ENCODE assay signal across 11 cellular contexts in genomic region chr17:66667491-66668030, GRCh38.
A peak's percentile ranks its signal among the peaks of the same experiment; 100 is the strongest.
DNase-seq lines count a peak whose midpoint lies in the region; ATAC-seq, FAIRE-seq and TF ChIP-seq lines count a peak whose summit lies in the region.
"Had no signal": no experiment of that assay in that cellular context is flagged by ENCODE, and none has a peak within 500 bp of the region (broad histone marks: within the 10 kb centered on the region; RNA-seq: fewer than 3 reads in every experiment).

No MANE protein-coding gene starts in this region.

- no peaks in the 10 kb centered on the region for H3K9me3 ChIP-seq in lower lobe of right lung

- no peak for ATAC-seq in GM21825 (IDR thresholded peaks at IDR 0.05; ENCODE audit: unreplicated experiment)
- ATAC-seq in lower lobe of right lung: no peak

- no peak overlapping the region for H3K27ac ChIP-seq in lower lobe of right lung
- H3K27ac ChIP-seq: BLaER1 treated with 17β-estradiol and CSF1 and Interleukin-3, amounts not matched to agents 10 nM and 100 nM had no signal

- no peak for DNase-seq in GM18507 (ENCODE audit: extremely low spot score, insufficient read length, low read depth)
- DNase-seq in T-helper 22 cell (ENCODE audit: low read depth): peak; percentile 60
- DNase-seq in activated T-helper 9 cell treated with anti-CD3 and anti-CD28 coated beads, Interleukin-2, amount 50 U/mL, for 16 hours (ENCODE audit: low read depth): peak; percentile 62
- peak; percentile 35 to 38 for DNase-seq in stimulated activated CD4-positive, alpha-beta T cell treated with anti-CD3 and anti-CD28 coated beads, Interleukin-4, amount 100 ng/mL, for 48 hours (ENCODE audit: low read depth in 2 of 2)
- no peak for DNase-seq in OCI-M1 (lab: John Stamatoyannopoulos, UW)
- no peak for DNase-seq in head of caudate nucleus
- no peak for DNase-seq in lower lobe of right lung
- DNase-seq: NCI-H1417 treated with DMSO at 0.1 percent for 48 hours had no signal

- intact Hi-C loops in head of caudate nucleus (cut with DNase I) (loop anchor here (10.0 kb wide), 1 partner anchor 93 kb away; no protein-coding TSS in a partner anchor), lower lobe of right lung (cut with DNase I) (no loop called here)

- H3K4me3 ChIP-seq in lower lobe of right lung: no peak overlapping the region
- H3K4me3 ChIP-seq: BLaER1 treated with 17β-estradiol and CSF1 and Interleukin-3, amounts not matched to agents 10 nM and 100 nM had no signal

- no peaks in the 10 kb centered on the region for H3K36me3 ChIP-seq in lower lobe of right lung

- no peak for TF ChIP-seq CTCF in lower lobe of right lung (IDR thresholded peaks at IDR 0.05)

- no peaks in the 10 kb centered on the region for H3K27me3 ChIP-seq in lower lobe of right lung (ENCODE audit: low read depth)
- H3K27me3 ChIP-seq: BLaER1 treated with 17β-estradiol and CSF1 and Interleukin-3, amounts not matched to agents 10 nM and 100 nM had no signal

- peak; percentile 67 for FAIRE-seq in GM18507 (lab: Jason Lieb, UNC)
- FAIRE-seq: bronchial epithelial cell had no signal

- H3K4me1 ChIP-seq in lower lobe of right lung: no peaks in the 10 kb centered on the region

Comparison
In these comparisons a context has a peak if more than half of its experiments do, and no peak if none do; other contexts are left out.
1. DNase-seq: peak in T-helper 22 cell (single experiment), activated T-helper 9 cell treated with anti-CD3 and anti-CD28 coated beads, Interleukin-2, amount 50 U/mL, for 16 hours (single experiment) and stimulated activated CD4-positive, alpha-beta T cell treated with anti-CD3 and anti-CD28 coated beads, Interleukin-4, amount 100 ng/mL, for 48 hours (2 of 2); none in GM18507 (single experiment), OCI-M1 (single experiment), head of caudate nucleus (0 of 42) and lower lobe of right lung (single experiment).